8 cellular contexts compared by ENCODE assay signal in genomic region chr2:9950521-9951271, GRCh38. TPM values are rescaled to one million over a fixed set of nuclear protein-coding genes. Genes with fewer than 3 reads are reported as not detected.
DNase-seq lines count a peak whose midpoint lies in the region; ATAC-seq and TF ChIP-seq lines count a peak whose summit lies in the region.

No MANE protein-coding gene starts in this region.

- peaks cover 27% of the 10 kb centered on the region for H3K4me1 ChIP-seq in Caco-2
- H3K4me1 ChIP-seq in mononuclear cell (ENCODE audit: insufficient read depth, low read length): peaks cover 15% of the 10 kb centered on the region

- H3K9me3 ChIP-seq in Caco-2 (no peaks in the 10 kb centered on the region), mononuclear cell (ENCODE audit: low read depth, low read length) (no peaks in the 10 kb centered on the region)

- H3K27me3 ChIP-seq in Caco-2 (replicated peaks; ENCODE audit: control insufficient read depth, insufficient read depth, low read length) (no peaks in the 10 kb centered on the region), mononuclear cell (ENCODE audit: insufficient read depth, low read length) (peaks cover 45% of the 10 kb centered on the region)

- POLR2A ChIA-PET in Caco-2 (lab: Charles Lee): no interaction called here

- H3K27ac Mint-ChIP-seq in Caco-2 (ENCODE audit: unreplicated experiment): no peak overlapping the region

- no peaks in the 10 kb centered on the region for H3K9me3 Mint-ChIP-seq in Caco-2 (ENCODE audit: unreplicated experiment)

- peaks cover 9% of the 10 kb centered on the region for H3K36me3 Mint-ChIP-seq in Caco-2 (ENCODE audit: insufficient read depth, unreplicated experiment)

- intact Hi-C loops in Caco-2 (cut with micrococcal nuclease; ENCODE audit: unreplicated experiment): loop anchor here (5.0 kb wide), 2 partner anchors 108 to 153 kb away; partner anchors contain the start of gene TAF1B

- peaks cover 4% of the 10 kb centered on the region for H3K27me3 Mint-ChIP-seq in Caco-2 (ENCODE audit: insufficient read depth, unreplicated experiment)

- DNase-seq in Caco-2 (peak; percentile 62 to 64), GM19238 (ENCODE audit: insufficient read length, low spot score) (peak; percentile 68), T-helper 9 cell (peak; percentile 44), dermis blood vessel endothelial cell (peak; percentile 47), substantia nigra (lab: John Stamatoyannopoulos, UW) (peak in 22 of 49 donors; percentile 12 to 74 (median 46)), ACHN (no peak)

- peak overlapping the region; percentile 26 for H3K27ac ChIP-seq in substantia nigra (ENCODE audit: low read depth, low read length, poor library complexity, severe bottlenecking)

- CTCF ChIA-PET in Caco-2 (lab: Charles Lee): no interaction called here

- peak overlapping the region; percentile 67 for H3K4me3 ChIP-seq in Caco-2 (ENCODE audit: low read depth, low read length)
- H3K4me3 ChIP-seq in mononuclear cell (ENCODE audit: low read length): peak overlapping the region; percentile 50

- TF ChIP-seq CTCF in Caco-2 (IDR thresholded peaks at IDR 0.05; ENCODE audit: insufficient read depth in 1 of 2, low read depth in 1 of 2, low read length in 1 of 2, severe bottlenecking in 1 of 2, unreplicated experiment in 1 of 2): no peak

- peak; percentile 41 for ATAC-seq in HG03432 (IDR thresholded peaks at IDR 0.05; ENCODE audit: unreplicated experiment)

- no TSS peak for BruUV-seq in Caco-2 (replicated peaks; lab: Mats Ljungman, UMichigan)

- peak overlapping the region; percentile 79 for H3K4me3 Mint-ChIP-seq in Caco-2 (ENCODE audit: unreplicated experiment)

- in situ Hi-C loops in ACHN (cut with HindIII; ENCODE audit: low pct_ligation_motif_present, low pct_unique_long_range_greater_than_20kb, low sequenced_read_pairs): no loop called here

- H3K4me1 Mint-ChIP-seq in Caco-2 (ENCODE audit: low read depth, unreplicated experiment): peaks cover 14% of the 10 kb centered on the region

- H3K36me3 ChIP-seq in Caco-2 (ENCODE audit: control insufficient read depth, insufficient read depth, low read length): no peaks in the 10 kb centered on the region; the same call in none of the 2 replicates

RNA-seq across cellular contexts. Expression of gene GRHL1, which starts 0.8 kb away (rescaled TPM):
- total RNA-seq in Caco-2 (2022): 10.5 and 11.6 TPM in 2 replicates
- total RNA-seq in dermis blood vessel endothelial cell: 0.37 and 0.85 TPM in 2 replicates
- 3.9 TPM for total RNA-seq in mononuclear cell
